In genomic region chr16:12433691-12434390, GRCh38 we compare ENCODE assay signal across 26 cellular contexts.
DNase-seq lines count a peak whose midpoint lies in the region; FAIRE-seq and TF ChIP-seq lines count a peak whose summit lies in the region.
"Had no signal": no experiment of that assay in that cellular context is flagged by ENCODE, and none has a peak within 500 bp of the region (broad histone marks: within the 10 kb centered on the region; RNA-seq: fewer than 3 reads in every experiment).

No MANE protein-coding gene starts in this region.

- no peak overlapping the region for H3K4me3 ChIP-seq in HAP-1
- H3K4me3 ChIP-seq: adrenal gland, spleen had no signal

- no peak for TF ChIP-seq CTCF in GM10266 (IDR thresholded peaks at IDR 0.05; ENCODE audit: control insufficient read depth, insufficient read depth, low read depth, missing control alignments)
- no peak for TF ChIP-seq CTCF in D721Med (IDR thresholded peaks at IDR 0.05; ENCODE audit: insufficient read depth, missing control alignments)

- H3K27ac ChIP-seq in angular gyrus (ENCODE audit: low read depth, low read length): peak overlapping the region; percentile 44
- H3K27ac ChIP-seq: adrenal gland, spleen had no signal

- no peak for FAIRE-seq in D721Med (lab: Jason Lieb, UNC)
- FAIRE-seq: GM18507 had no signal

- no peaks in the 10 kb centered on the region for H3K9me3 ChIP-seq in HAP-1
- H3K9me3 ChIP-seq: adrenal gland, spleen had no signal

- in situ Hi-C loops in HAP-1 (cut with MboI; ENCODE audit: low sequenced_read_pairs): no loop called here

- H3K4me1 ChIP-seq in HAP-1: no peaks in the 10 kb centered on the region
- H3K4me1 ChIP-seq: adrenal gland had no signal

- H3K27me3 ChIP-seq in HAP-1 (ENCODE audit: low read depth): no peaks in the 10 kb centered on the region
- H3K27me3 ChIP-seq: adrenal gland, spleen had no signal

- no peaks in the 10 kb centered on the region for H3K36me3 ChIP-seq in HAP-1 (replicated peaks)
- H3K36me3 ChIP-seq: adrenal gland, spleen had no signal

- peak; percentile 30 for DNase-seq in GM10266 (ENCODE audit: extremely low spot score)
- peak; percentile 63 for DNase-seq in inferior parietal cortex (ENCODE audit: extremely low spot score)
- DNase-seq in superior temporal gyrus (ENCODE audit: extremely low spot score): peak; percentile 87
- no peak for DNase-seq in D721Med (ENCODE audit: insufficient read length, low spot score)
- DNase-seq in DMS79 (lab: John Stamatoyannopoulos, UW): no peak
- DNase-seq in HAP-1 (ENCODE audit: low spot score in 2 of 2): no peak
- DNase-seq: activated CD4-positive, alpha-beta memory T cell treated with anti-CD3 and anti-CD28 coated beads for 36 hours; activated CD4-positive, CD25-positive, alpha-beta regulatory T cell treated with anti-CD3 and anti-CD28 coated beads, Interleukin-2, amount 50 U/mL, for 72 hours; activated CD8-positive, alpha-beta memory T cell treated with anti-CD3 and anti-CD28 coated beads, Interleukin-2, amount 50 U/mL, for 4 hours; activated naive CD4-positive, alpha-beta T cell treated with anti-CD3 and anti-CD28 coated beads, Interleukin-2, amount 10 ng/mL, durations not matched to agents 7 days and 5 days; adrenal gland; Calu3; GOT3; left colon; MM.1S; NCI-H1105 treated with DMSO at 0.1 percent for 48 hours; NCI-H1930; NCI-H526; right cardiac atrium; Right ventricle myocardium superior; spleen; stimulated activated CD8-positive, alpha-beta memory T cell treated with anti-CD3 and anti-CD28 coated beads, Interleukin-4, amount 100 ng/mL, for 48 hours; T-helper 2 cell; trophoblast cell had no signal

Comparison
In these comparisons a context has a peak if more than half of its experiments do, and no peak if none do; other contexts are left out.
1. DNase-seq: peak in GM10266 (single experiment), inferior parietal cortex (single experiment) and superior temporal gyrus (single experiment); none in D721Med (single experiment), DMS79 (single experiment) and HAP-1 (0 of 2).